7 cellular contexts compared by ENCODE assay signal in the genomic region with DNA sequence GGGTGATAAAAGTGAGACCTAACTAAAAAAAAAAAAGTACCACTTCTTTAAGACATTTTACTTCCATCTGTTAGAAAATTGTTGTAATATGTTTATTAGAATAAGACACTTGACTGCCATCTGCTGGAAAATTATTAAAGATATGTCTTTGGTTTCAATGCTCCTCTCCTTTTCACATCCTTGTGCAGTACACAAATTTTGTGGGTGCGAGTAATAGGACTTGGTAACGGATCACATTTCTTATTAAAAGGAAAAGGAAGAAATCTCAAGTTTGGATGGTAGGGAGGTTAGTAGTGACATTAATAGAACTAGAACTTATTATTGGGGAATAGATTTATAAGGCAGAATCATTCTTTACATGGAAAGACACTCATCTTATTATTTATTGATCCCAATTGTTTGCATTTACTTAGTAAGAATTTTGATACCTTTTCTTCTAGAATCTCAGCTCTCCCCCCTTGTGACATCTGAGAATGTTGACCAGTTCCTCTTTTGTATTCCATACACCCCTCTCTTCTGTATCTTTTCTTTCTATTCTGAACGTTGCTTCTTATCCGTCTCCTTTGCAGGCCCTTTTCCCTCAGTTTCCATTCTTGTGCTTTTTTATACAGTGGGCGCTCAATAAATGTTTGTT. TPM values are rescaled to one million over a fixed set of nuclear protein-coding genes. Genes with fewer than 3 reads are reported as not detected.
DNase-seq lines count a peak whose midpoint lies in the region; ATAC-seq and TF ChIP-seq lines count a peak whose summit lies in the region.

No MANE protein-coding gene starts in this region.

- no peaks in the 10 kb centered on the region for H3K36me3 Mint-ChIP-seq in natural killer cell

- peak; percentile 62 for TF ChIP-seq CTCF in natural killer cell (IDR thresholded peaks at IDR 0.05)
- TF ChIP-seq CTCF in ovary (IDR thresholded peaks at IDR 0.05) = no peak

- H3K27me3 ChIP-seq in endocrine pancreas (ENCODE audit: control insufficient read depth, insufficient read depth, low read length) (no peaks in the 10 kb centered on the region), ovary (no peaks in the 10 kb centered on the region)

- H3K4me3 ChIP-seq in endocrine pancreas (ENCODE audit: control insufficient read depth, insufficient read depth, low read length) (peak overlapping the region; percentile 93), ovary (no peak overlapping the region)

- peak overlapping the region; percentile 95 for H3K4me3 Mint-ChIP-seq in natural killer cell

- H3K27ac ChIP-seq in ovary = no peak overlapping the region

- H3K9me3 ChIP-seq in endocrine pancreas (ENCODE audit: control insufficient read depth, low read length) (no peaks in the 10 kb centered on the region), ovary (no peaks in the 10 kb centered on the region)

- DNase-seq in GM04504 (ENCODE audit: low read depth) (peak; percentile 32), HT1080 (ENCODE audit: low read depth) (peak; percentile 62), RPMI7951 (ENCODE audit: low read depth) (peak; percentile 65), natural killer cell (no peak), ovary (no peak), NK-92 (lab: John Stamatoyannopoulos, UW; ENCODE audit: unreplicated experiment) (no peak)

- H3K9ac ChIP-seq in endocrine pancreas (ENCODE audit: control insufficient read depth, insufficient read depth, low read length) = no peak overlapping the region

- TF ChIP-seq POLR2A in ovary (IDR thresholded peaks at IDR 0.05) = no peak

- peak; percentile 18 to 47 (median 37) for ATAC-seq in natural killer cell

- H3K4me1 ChIP-seq in endocrine pancreas (ENCODE audit: control insufficient read depth, insufficient read depth, low read length) (no peaks in the 10 kb centered on the region), ovary (ENCODE audit: insufficient read depth) (peaks cover 2% of the 10 kb centered on the region)

- H3K27me3 Mint-ChIP-seq in natural killer cell (ENCODE audit: low read depth in 2 of 2) = no peaks in the 10 kb centered on the region

- WGBS in ovary, 3 donors = 46 to 58% (median 54%) methylated on average over 5 of the region's 5 CpGs

- no peaks in the 10 kb centered on the region for H3K36me3 ChIP-seq in endocrine pancreas (ENCODE audit: control insufficient read depth, insufficient read depth, low read length)
- no peaks in the 10 kb centered on the region for H3K36me3 ChIP-seq in ovary

- intact Hi-C loops in natural killer cell (cut with micrococcal nuclease) (loop anchor here (1.0 to 10.0 kb wide), 5 partner anchors 80 to 366 kb away; no protein-coding TSS in a partner anchor), ovary (cut with DNase I) (no loop called here)

- peaks cover 37 to 41% of the 10 kb centered on the region in 2 donors for H3K4me1 Mint-ChIP-seq in natural killer cell

- H3K9me3 Mint-ChIP-seq in natural killer cell = no peaks in the 10 kb centered on the region

- TF ChIP-seq EP300 in ovary (IDR thresholded peaks at IDR 0.05) = no peak

- peak overlapping the region; percentile 89 to 97 for H3K27ac Mint-ChIP-seq in natural killer cell

RNA-seq across cellular contexts. Expression of gene RPA3, which starts 43.0 kb away (rescaled TPM):
- 45.0 and 56.6 TPM in 2 replicates for total RNA-seq in HT1080 (2014; rRNA removed; shearing (Covaris generic))
- 38.9 and 51.2 TPM in 2 replicates for polyA plus RNA-seq in HT1080 (2015; cell fraction: cytosol; rRNA removed)
- 22.2 and 31.0 TPM in 2 replicates for polyA plus RNA-seq in HT1080 (2015; cell fraction: nucleus; rRNA removed)
- 167 and 175 TPM in 2 replicates for total RNA-seq in RPMI7951 (2014; rRNA removed; shearing (Covaris generic))
- total RNA-seq in natural killer cell = 10 to 100 TPM; 14.2 to 25.9 (median 22.6) TPM
- 10 to 100 TPM in 6 of 7 donors, 1 to 10 TPM in 1; 8.6 to 28.6 (median 17.8) TPM for total RNA-seq in ovary
- 10 to 100 TPM; 16.8 to 22.2 TPM for polyA plus RNA-seq in ovary

Comparison
In these comparisons a context has a peak if more than half of its experiments do, and no peak if none do; other contexts are left out.
1. DNase-seq: peak in GM04504 (single experiment), HT1080 (single experiment) and RPMI7951 (single experiment); none in natural killer cell (single experiment), ovary (0 of 5) and NK-92 (single experiment).